In the genomic region with DNA sequence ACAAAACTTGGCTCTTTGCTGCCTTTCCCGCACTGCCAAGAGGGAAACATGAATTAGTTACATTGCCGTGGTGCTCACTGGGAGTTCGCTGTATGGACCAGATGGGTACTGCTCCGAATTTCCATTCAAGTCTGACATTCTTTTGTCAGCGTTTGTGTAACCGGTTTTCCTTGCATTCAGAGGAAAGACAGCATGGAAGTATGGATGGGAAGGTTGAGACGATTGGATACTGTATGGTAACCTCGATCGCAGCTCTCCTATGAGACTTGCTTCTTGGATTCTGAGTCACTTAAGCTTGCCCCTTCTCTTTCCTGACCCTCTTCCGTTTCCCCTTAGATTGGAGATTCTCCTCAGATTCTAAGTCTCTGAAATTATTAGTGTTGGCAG, we compare ENCODE assay signal across 8 cellular contexts. TPM values are rescaled to one million over a fixed set of nuclear protein-coding genes. Genes with fewer than 3 reads are reported as not detected.
DNase-seq lines count a peak whose midpoint lies in the region; ATAC-seq and TF ChIP-seq lines count a peak whose summit lies in the region.

No MANE protein-coding gene starts in this region.

- H4K20me1 ChIP-seq in SK-N-SH (ENCODE audit: insufficient read depth) (no peaks in the 10 kb centered on the region), neural progenitor cell (ENCODE audit: low read depth) (peaks cover 4% of the 10 kb centered on the region)

- H3K36me3 ChIP-seq in SK-N-SH (replicated peaks in 1 of 2; ENCODE audit: control insufficient read depth in 1 of 2, insufficient read depth in 2 of 2, low read length in 1 of 2) (peaks cover 0 to 7% of the 10 kb centered on the region in 2 experiments), esophagus muscularis mucosa (no peaks in the 10 kb centered on the region), neural progenitor cell (no peaks in the 10 kb centered on the region)

- WGBS in SK-N-SH (ENCODE audit: low lambda C conversion rate): 5% methylated on average over 10 of the region's 10 CpGs
- WGBS in esophagus muscularis mucosa: 38% methylated on average over 10 of the region's 10 CpGs

- in situ Hi-C loops in ACHN (cut with HindIII; ENCODE audit: low pct_ligation_motif_present, low pct_unique_long_range_greater_than_20kb, low sequenced_read_pairs): no loop called here

- POLR2A ChIA-PET in SK-N-SH (lab: Yijun Ruan, JAX): interaction anchor here (2.2 kb wide), 1 partner anchor 54 kb away, joined by 10 read pairs; no protein-coding TSS in a partner anchor

- H3K4me1 ChIP-seq in SK-N-SH (ENCODE audit: control insufficient read depth in 1 of 2, insufficient read depth in 2 of 2, low read depth in 1 of 2, low read length in 1 of 2) (peaks cover 0 to 10% of the 10 kb centered on the region in 2 experiments; a peak in 2 of 4 replicates), esophagus muscularis mucosa (peaks cover 10 to 34% (median 23%) of the 10 kb centered on the region in 4 donors), neural progenitor cell (peaks cover 8% of the 10 kb centered on the region)

- intact Hi-C loops in esophagus muscularis mucosa (cut with DNase I): loop anchor here (2.0 kb wide), 2 partner anchors 52 to 108 kb away; no protein-coding TSS in a partner anchor

- peak overlapping the region; percentile 95 for H3K4me3 Mint-ChIP-seq in activated naive CD4-positive, alpha-beta T cell treated with anti-CD3 and anti-CD28 coated beads, Interleukin-2, amount 10 ng/mL, durations not matched to agents 7 days and 5 days
- H3K4me3 Mint-ChIP-seq in neural progenitor cell: peak overlapping the region; percentile 95

- peaks cover 44% of the 10 kb centered on the region for H3K79me2 ChIP-seq in SK-N-SH (ENCODE audit: insufficient read depth)
- peaks cover 47% of the 10 kb centered on the region for H3K79me2 ChIP-seq in neural progenitor cell (ENCODE audit: low read depth)

- H3K27me3 ChIP-seq in SK-N-SH (ENCODE audit: insufficient read depth): no peaks in the 10 kb centered on the region
- peaks cover 0 to 2% (median 0%) of the 10 kb centered on the region in 4 donors for H3K27me3 ChIP-seq in esophagus muscularis mucosa
- peaks cover 40% of the 10 kb centered on the region for H3K27me3 ChIP-seq in neural progenitor cell

- H3K27me3 Mint-ChIP-seq in activated naive CD4-positive, alpha-beta T cell treated with anti-CD3 and anti-CD28 coated beads, Interleukin-2, amount 10 ng/mL, durations not matched to agents 7 days and 5 days: peaks cover 4% of the 10 kb centered on the region
- peaks cover 5% of the 10 kb centered on the region for H3K27me3 Mint-ChIP-seq in neural progenitor cell (ENCODE audit: insufficient read depth, low read depth)

- H3K27ac Mint-ChIP-seq in activated naive CD4-positive, alpha-beta T cell treated with anti-CD3 and anti-CD28 coated beads, Interleukin-2, amount 10 ng/mL, durations not matched to agents 7 days and 5 days: peak overlapping the region; percentile 96
- peak overlapping the region; percentile 95 for H3K27ac Mint-ChIP-seq in neural progenitor cell

- CTCF ChIA-PET in activated naive CD4-positive, alpha-beta T cell treated with anti-CD3 and anti-CD28 coated beads, Interleukin-2, amount 10 ng/mL, durations not matched to agents 7 days and 5 days (lab: Charles Lee): interaction anchor here (2.1 kb wide), 1 partner anchor 106 kb away, joined by 7 read pairs; no protein-coding TSS in a partner anchor
- CTCF ChIA-PET in SK-N-SH (lab: Yijun Ruan, JAX): interaction anchor here (1.4 to 4.2 kb wide), 2 partner anchors 15 to 106 kb away, joined by 4 to 13 read pairs; no protein-coding TSS in a partner anchor

- H3K9me3 ChIP-seq in SK-N-SH (no peaks in the 10 kb centered on the region), esophagus muscularis mucosa (no peaks in the 10 kb centered on the region), neural progenitor cell (ENCODE audit: low read depth) (no peaks in the 10 kb centered on the region)

- H3K4me3 ChIP-seq in SK-N-SH (ENCODE audit: low read depth in 2 of 2, low read length in 1 of 2): peak overlapping the region; percentile 97 to 100
- H3K4me3 ChIP-seq in esophagus muscularis mucosa: peak overlapping the region; percentile 79 to 98 (median 94)
- H3K4me3 ChIP-seq in neural progenitor cell: peak overlapping the region; percentile 84

- TF ChIP-seq EP300 in SK-N-SH (IDR thresholded peaks at IDR 0.05; ENCODE audit: borderline replicate concordance in 1 of 2, low read depth in 1 of 2, low read length in 1 of 2) (no peak), esophagus muscularis mucosa (IDR thresholded peaks at IDR 0.05) (no peak)

- H3K9ac ChIP-seq in SK-N-SH: peak overlapping the region; percentile 89
- H3K9ac ChIP-seq in neural progenitor cell: peak overlapping the region; percentile 50

- no peak for DNase-seq in activated naive CD4-positive, alpha-beta T cell treated with anti-CD3 and anti-CD28 coated beads, Interleukin-2, amount 10 ng/mL, durations not matched to agents 7 days and 5 days
- no peak for DNase-seq in activated naive CD4-positive, alpha-beta T cell treated with anti-CD3 and anti-CD28 coated beads, Interleukin-2, amount 50 U/mL, for 16 hours
- peak; percentile 33 for DNase-seq in SK-N-SH
- no peak for DNase-seq in esophagus muscularis mucosa (ENCODE audit: extremely low spot score)
- DNase-seq in neural progenitor cell (ENCODE audit: low spot score): no peak
- DNase-seq in GM19238 (ENCODE audit: insufficient read length, low spot score): no peak
- DNase-seq in ACHN: no peak

- H3K4me1 Mint-ChIP-seq in activated naive CD4-positive, alpha-beta T cell treated with anti-CD3 and anti-CD28 coated beads, Interleukin-2, amount 10 ng/mL, durations not matched to agents 7 days and 5 days: peaks cover 35% of the 10 kb centered on the region
- H3K4me1 Mint-ChIP-seq in neural progenitor cell: peaks cover 17% of the 10 kb centered on the region

- H3K27ac ChIP-seq in SK-N-SH (ENCODE audit: low read depth in 2 of 2, low read length in 1 of 2) (peak overlapping the region; percentile 94 to 98), esophagus muscularis mucosa (replicated peaks in 1 of 4) (peak overlapping the region; percentile 86 to 93 (median 88)), neural progenitor cell (no peak overlapping the region)

- peak; percentile 17 for ATAC-seq in HG03095 (IDR thresholded peaks at IDR 0.05; ENCODE audit: unreplicated experiment)

- peak overlapping the region; percentile 99 for H2AFZ ChIP-seq in SK-N-SH (ENCODE audit: low read depth)
- H2AFZ ChIP-seq in neural progenitor cell (replicated peaks): peak overlapping the region; percentile 92

- H3K9me3 Mint-ChIP-seq in activated naive CD4-positive, alpha-beta T cell treated with anti-CD3 and anti-CD28 coated beads, Interleukin-2, amount 10 ng/mL, durations not matched to agents 7 days and 5 days: peaks cover 22% of the 10 kb centered on the region
- peaks cover 7% of the 10 kb centered on the region for H3K9me3 Mint-ChIP-seq in neural progenitor cell

- TF ChIP-seq CTCF in SK-N-SH (IDR thresholded peaks at IDR 0.05) (no peak), esophagus muscularis mucosa (IDR thresholded peaks at IDR 0.05) (no peak), neural progenitor cell (IDR thresholded peaks at IDR 0.05) (no peak)

- H3K36me3 Mint-ChIP-seq in activated naive CD4-positive, alpha-beta T cell treated with anti-CD3 and anti-CD28 coated beads, Interleukin-2, amount 10 ng/mL, durations not matched to agents 7 days and 5 days: peaks cover 38% of the 10 kb centered on the region
- H3K36me3 Mint-ChIP-seq in neural progenitor cell: peaks cover 15% of the 10 kb centered on the region

- TF ChIP-seq POLR2A in esophagus muscularis mucosa (IDR thresholded peaks at IDR 0.05; ENCODE audit: low read depth): no peak

- H3F3A ChIP-seq in SK-N-SH (replicated peaks; ENCODE audit: insufficient read depth) (peaks cover 4% of the 10 kb centered on the region), neural progenitor cell (ENCODE audit: low read depth) (no peaks in the 10 kb centered on the region)

- no peak for TF ChIP-seq RAD21 in SK-N-SH (IDR thresholded peaks at IDR 0.05; ENCODE audit: low read length)

- H3K4me2 ChIP-seq in SK-N-SH (peak overlapping the region; percentile 97), neural progenitor cell (peak overlapping the region; percentile 94)

- H3K9me2 ChIP-seq in SK-N-SH: no peaks in the 10 kb centered on the region

TF ChIP-seq in SK-N-SH, 30 proteins besides CTCF, POLR2A, EP300 and RAD21 (continues in another document):
- TF ChIP-seq GATA2 (CRISPR knock-in tag; IDR thresholded peaks at IDR 0.05) (no peak), USF1 (IDR thresholded peaks at IDR 0.05; ENCODE audit: borderline replicate concordance, low read depth) (no peak), MXI1 (IDR thresholded peaks at IDR 0.05; ENCODE audit: low read depth, low read length) (no peak), GABPA (IDR thresholded peaks at IDR 0.05; ENCODE audit: low read depth) (no peak)

RNA-seq across cellular contexts. Expression of gene UBLCP1, which starts 0.6 kb away (rescaled TPM):
- polyA plus RNA-seq in SK-N-SH (2012; rRNA removed): 13.8 and 19.5 TPM in 2 replicates
- 28.2 and 46.1 TPM in 2 replicates for polyA plus RNA-seq in SK-N-SH (2012; cell fraction: cytosol; rRNA removed)
- polyA plus RNA-seq in SK-N-SH (2012; cell fraction: nucleus; rRNA removed): 5.6 and 10.3 TPM in 2 replicates
- total RNA-seq in esophagus muscularis mucosa: 10 to 100 TPM; 17.5 to 22.8 (median 21.1) TPM
- 43.4 and 79.1 TPM in 2 replicates for total RNA-seq in neural progenitor cell (ENCODE audit: low replicate concordance)

RNA-seq across cellular contexts. Expression of gene RNF145, which starts 53.1 kb away (rescaled TPM):
- 34.3 and 36.1 TPM in 2 replicates for polyA plus RNA-seq in SK-N-SH (2012; rRNA removed)
- 57.7 and 60.2 TPM in 2 replicates for polyA plus RNA-seq in SK-N-SH (2012; cell fraction: cytosol; rRNA removed)
- 22.1 and 35.2 TPM in 2 replicates for polyA plus RNA-seq in SK-N-SH (2012; cell fraction: nucleus; rRNA removed)
- total RNA-seq in esophagus muscularis mucosa (10 to 100 TPM; 50.5 to 84.1 (median 63.9) TPM), neural progenitor cell (ENCODE audit: low replicate concordance) (65.2 and 80.0 TPM in 2 replicates)
